8 cellular contexts compared by ENCODE assay signal in the genomic region with DNA sequence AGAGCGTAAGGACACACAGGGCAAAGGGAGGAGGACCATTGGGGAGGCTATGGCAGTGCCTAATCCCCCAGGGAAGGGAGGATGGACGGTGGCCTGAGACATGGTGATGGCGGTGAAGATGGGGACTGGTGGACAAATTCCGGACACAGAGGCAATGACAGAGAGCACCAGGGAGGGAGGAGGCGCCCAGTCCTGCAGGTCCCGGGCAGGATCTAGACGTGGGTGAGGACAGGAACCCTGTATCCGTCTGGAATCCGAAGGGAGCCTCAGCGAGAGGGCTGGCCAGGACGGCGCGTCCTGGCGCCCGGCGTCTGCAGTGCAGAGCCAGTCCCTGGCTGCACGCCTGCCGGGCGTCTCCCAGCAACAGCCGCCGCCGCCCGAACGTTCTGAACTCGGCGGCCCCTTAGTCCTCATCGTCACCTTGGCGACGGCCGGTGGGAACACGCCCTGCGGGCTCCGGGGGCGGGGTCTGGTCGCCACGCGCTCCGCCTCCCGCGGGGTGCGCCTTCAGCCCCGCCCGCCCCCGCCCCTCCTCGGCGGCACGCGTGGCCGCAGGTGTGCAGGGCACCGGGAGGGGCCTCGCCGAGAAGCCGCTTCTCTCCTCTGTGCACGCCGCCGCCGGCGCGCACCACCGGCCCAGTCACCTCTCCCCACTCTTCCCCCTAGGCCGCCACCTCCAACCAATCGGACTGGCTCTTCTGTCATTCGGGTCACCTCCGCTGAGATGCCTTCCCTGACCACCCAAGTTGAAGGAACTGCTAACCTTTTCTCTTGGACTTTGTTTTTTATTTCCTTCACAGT. TPM values are rescaled to one million over a fixed set of nuclear protein-coding genes. Genes with fewer than 3 reads are reported as not detected.
DNase-seq lines count a peak whose midpoint lies in the region; ATAC-seq and TF ChIP-seq lines count a peak whose summit lies in the region.

No MANE protein-coding gene starts in this region.

- peak overlapping the region; percentile 40 for H3K27ac ChIP-seq in duodenal mucosa (ENCODE audit: low read depth, low read length)
- H3K27ac ChIP-seq in lower lobe of right lung, result peak overlapping the region; percentile 81

- no peaks in the 10 kb centered on the region for H3K27me3 ChIP-seq in duodenal mucosa (ENCODE audit: control insufficient read depth in 1 of 2, insufficient read depth in 2 of 2, low read length in 2 of 2)
- no peaks in the 10 kb centered on the region for H3K27me3 ChIP-seq in lower lobe of right lung (ENCODE audit: low read depth)

- no peaks in the 10 kb centered on the region for H3K36me3 ChIP-seq in duodenal mucosa (ENCODE audit: control insufficient read depth in 1 of 2, insufficient read depth in 2 of 2, low read length in 2 of 2)
- H3K36me3 ChIP-seq in lower lobe of right lung, result no peaks in the 10 kb centered on the region

- H3K9me3 ChIP-seq in duodenal mucosa (ENCODE audit: control insufficient read depth in 1 of 2, low read length in 2 of 2), result no peaks in the 10 kb centered on the region
- no peaks in the 10 kb centered on the region for H3K9me3 ChIP-seq in lower lobe of right lung

- DNase-seq in Ammon's horn (ENCODE audit: low spot score) (peak; percentile 85), NCI-H526 treated with DMSO at 0.1 percent for 48 hours (lab: John Stamatoyannopoulos, UW) (peak; percentile 75), lower lobe of right lung (peak; percentile 96)
- peak; percentile 92 for DNase-seq in activated CD4-positive, alpha-beta memory T cell treated with anti-CD3 and anti-CD28 coated beads for 36 hours
- peak; percentile 75 to 84 for DNase-seq in stimulated activated CD4-positive, alpha-beta T cell treated with anti-CD3 and anti-CD28 coated beads, Interleukin-4, amount 100 ng/mL, for 48 hours (ENCODE audit: low read depth in 2 of 2)

- H3K4me3 ChIP-seq in duodenal mucosa (ENCODE audit: low read depth in 1 of 2, low read length in 2 of 2), result peak overlapping the region; percentile 65 to 67
- peak overlapping the region; percentile 42 for H3K4me3 ChIP-seq in lower lobe of right lung

- peaks cover 33 to 38% of the 10 kb centered on the region in 2 donors for H3K4me1 ChIP-seq in duodenal mucosa (ENCODE audit: control insufficient read depth in 1 of 2, insufficient read depth in 2 of 2, low read length in 2 of 2)
- peaks cover 49% of the 10 kb centered on the region for H3K4me1 ChIP-seq in lower lobe of right lung

- peaks cover 49% of the 10 kb centered on the region for H3K4me1 Mint-ChIP-seq in activated CD4-positive, alpha-beta memory T cell treated with anti-CD3 and anti-CD28 coated beads for 36 hours (ENCODE audit: low read depth)

- CTCF ChIA-PET in activated CD4-positive, alpha-beta memory T cell treated with anti-CD3 and anti-CD28 coated beads for 36 hours (lab: Charles Lee), result interaction anchor here (1.6 to 3.4 kb wide), 3 partner anchors 9 to 111 kb away, joined by 12 to 24 read pairs (median 14); no protein-coding TSS in a partner anchor

- POLR2A ChIA-PET in activated CD4-positive, alpha-beta memory T cell treated with anti-CD3 and anti-CD28 coated beads for 36 hours (lab: Charles Lee), result interaction anchor here (0.8 to 1.6 kb wide), 2 partner anchors 72 to 108 kb away, joined by 3 to 5 read pairs; no protein-coding TSS in a partner anchor

- H3K27ac Mint-ChIP-seq in activated CD4-positive, alpha-beta memory T cell treated with anti-CD3 and anti-CD28 coated beads for 36 hours, result peak overlapping the region; percentile 78

- peak; percentile 39 for TF ChIP-seq CTCF in lower lobe of right lung (IDR thresholded peaks at IDR 0.05)

- no peaks in the 10 kb centered on the region for H3K36me3 Mint-ChIP-seq in activated CD4-positive, alpha-beta memory T cell treated with anti-CD3 and anti-CD28 coated beads for 36 hours

- intact Hi-C loops in activated CD4-positive, alpha-beta memory T cell treated with anti-CD3 and anti-CD28 coated beads for 36 hours (cut with micrococcal nuclease), result loop anchor here (2.0 kb wide), 2 partner anchors 74 to 204 kb away; a partner anchor contains a TSS
- intact Hi-C loops in lower lobe of right lung (cut with DNase I), result no loop called here

- peak overlapping the region; percentile 76 for H3K4me3 Mint-ChIP-seq in activated CD4-positive, alpha-beta memory T cell treated with anti-CD3 and anti-CD28 coated beads for 36 hours

- no peaks in the 10 kb centered on the region for H3K27me3 Mint-ChIP-seq in activated CD4-positive, alpha-beta memory T cell treated with anti-CD3 and anti-CD28 coated beads for 36 hours

- H3K9me3 Mint-ChIP-seq in activated CD4-positive, alpha-beta memory T cell treated with anti-CD3 and anti-CD28 coated beads for 36 hours, result no peaks in the 10 kb centered on the region

- peak overlapping the region; percentile 57 to 91 for H3K9ac ChIP-seq in duodenal mucosa (ENCODE audit: low read depth in 1 of 2, low read length in 2 of 2)

- ATAC-seq in GM19328 (IDR thresholded peaks at IDR 0.05; ENCODE audit: unreplicated experiment) (peak; percentile 96), HG03442 (IDR thresholded peaks at IDR 0.05; ENCODE audit: unreplicated experiment) (peak; percentile 95), lower lobe of right lung (peak; percentile 85 to 91)

RNA-seq across cellular contexts. Expression of a gene that starts 11.6 kb away (rescaled TPM):
- 1 to 10 TPM; 1.3 to 1.6 TPM for total RNA-seq in activated CD4-positive, alpha-beta memory T cell treated with anti-CD3 and anti-CD28 coated beads for 36 hours
- total RNA-seq in lower lobe of right lung, result not detected

RNA-seq across cellular contexts. Expression of a gene that starts 27.4 kb away (rescaled TPM):
- 10 to 100 TPM; 63.0 to 66.2 TPM for total RNA-seq in activated CD4-positive, alpha-beta memory T cell treated with anti-CD3 and anti-CD28 coated beads for 36 hours
- total RNA-seq in lower lobe of right lung, result 55.1 TPM

Comparison
In these comparisons a context has a peak if more than half of its experiments do, and no peak if none do; other contexts are left out.
1. Peak in every context shown above with its lines: DNase-seq, ATAC-seq, H3K4me3 ChIP-seq and H3K27ac ChIP-seq.